15 cellular contexts compared by ENCODE assay signal in genomic region chr6:169559001-169559441, GRCh38.
"Had no signal": no experiment of that assay in that cellular context is flagged by ENCODE, and none has a peak within 500 bp of the region (broad histone marks: within the 10 kb centered on the region; RNA-seq: fewer than 3 reads in every experiment).

No MANE protein-coding gene starts in this region.

- H3K9me3 ChIP-seq: mucosa of descending colon, right atrium auricular region had no signal

- H3K4me2 ChIP-seq: smooth muscle cell had no signal

- H3K4me3 ChIP-seq: mucosa of descending colon, right atrium auricular region, smooth muscle cell, tibial nerve had no signal

- H3K36me3 ChIP-seq: right atrium auricular region had no signal

- DNase-seq: activated CD4-positive, alpha-beta memory T cell treated with anti-CD3 and anti-CD28 coated beads, Interleukin-2, amount 10 ng/mL, durations not matched to agents 7 days and 5 days; activated CD4-positive, alpha-beta T cell treated with anti-CD3 and anti-CD28 coated beads for 1 hour; activated gamma-delta T cell; activated naive CD8-positive, alpha-beta T cell treated with anti-CD3 and anti-CD28 coated beads for 36 hours; activated T-cell treated with anti-CD3 and anti-CD28 coated beads, Interleukin-2, amount 50 U/mL, for 48 hours; effector CD4-positive, alpha-beta T cell; glutamatergic neuron; immature natural killer cell; left colon; mucosa of descending colon; naive thymus-derived CD8-positive, alpha-beta T cell had no signal

- H3K4me1 ChIP-seq: right atrium auricular region had no signal

- ATAC-seq: left colon; mucosa of descending colon; naive thymus-derived CD8-positive, alpha-beta T cell; stimulated activated effector memory CD8-positive, alpha-beta T cell treated with anti-CD3 and anti-CD28 coated beads, Interleukin-12 subunit alpha, Interleukin-12 subunit beta, amount 100 ng/mL, for 72 hours had no signal

- H3K27ac ChIP-seq: right atrium auricular region, tibial nerve had no signal

- H3K27me3 ChIP-seq: right atrium auricular region, tibial nerve had no signal
